9 cellular contexts compared by ENCODE assay signal in genomic region chr9:38318755-38319495, GRCh38.
DNase-seq lines count a peak whose midpoint lies in the region; ATAC-seq, FAIRE-seq and TF ChIP-seq lines count a peak whose summit lies in the region.
"Had no signal": no experiment of that assay in that cellular context is flagged by ENCODE, and none has a peak within 500 bp of the region (broad histone marks: within the 10 kb centered on the region; RNA-seq: fewer than 3 reads in every experiment).

No MANE protein-coding gene starts in this region.

- H3K4me3 ChIP-seq in KMS-11 (IDR thresholded peaks at IDR 0.05; ENCODE audit: insufficient read depth, low read depth, low read length), result no peak overlapping the region
- H3K4me3 ChIP-seq in gastroesophageal sphincter, result peak overlapping the region in 1 of 2 donors; percentile 8
- peak overlapping the region in 1 of 4 donors; percentile 1 for H3K4me3 ChIP-seq in gastrocnemius medialis

- WGBS in gastroesophageal sphincter (ENCODE audit: low coverage in 1 of 2), 2 donors, result 6 to 18% methylated on average over 9 to 12 of the region's 13 CpGs

- H3K9ac ChIP-seq in KMS-11, result peak overlapping the region; percentile 72

- H4K20me1 ChIP-seq in KMS-11 (ENCODE audit: insufficient read depth), result no peaks in the 10 kb centered on the region

- in situ Hi-C loops in gastrocnemius medialis (cut with MboI; ENCODE audit: low sequenced_read_pairs in 4 of 4), result no loop called here

- H3K27me3 ChIP-seq in KMS-11 (ENCODE audit: insufficient read depth, low read depth) (no peaks in the 10 kb centered on the region), gastroesophageal sphincter (no peaks in the 10 kb centered on the region), gastrocnemius medialis (peaks cover 0 to 5% (median 0%) of the 10 kb centered on the region in 3 donors)

- H3K4me1 ChIP-seq in KMS-11 (ENCODE audit: low read depth, poor library complexity, severe bottlenecking) (peaks cover 26% of the 10 kb centered on the region), gastroesophageal sphincter (peaks cover 0 to 13% (median 5%) of the 10 kb centered on the region in 3 donors), gastrocnemius medialis (no peaks in the 10 kb centered on the region)

- H3K36me3 ChIP-seq in KMS-11 (ENCODE audit: insufficient read depth) (no peaks in the 10 kb centered on the region), gastroesophageal sphincter (no peaks in the 10 kb centered on the region), gastrocnemius medialis (no peaks in the 10 kb centered on the region)

- peak overlapping the region; percentile 84 for H2AFZ ChIP-seq in KMS-11 (ENCODE audit: low read depth)

- DNase-seq in GM12892 (ENCODE audit: insufficient read length), result no peak
- no peak for DNase-seq in anterior cingulate cortex (lab: John Stamatoyannopoulos, UW)
- DNase-seq in activated gamma-delta T cell (lab: John Stamatoyannopoulos, UW), result no peak
- DNase-seq in gastrocnemius medialis, result no peak
- DNase-seq in activated naive CD4-positive, alpha-beta T cell (lab: John Stamatoyannopoulos, UW), result no peak
- DNase-seq: left cardiac atrium had no signal

- peak; percentile 85 for FAIRE-seq in GM12892 (lab: Jason Lieb, UNC)

- H3K79me2 ChIP-seq in KMS-11 (ENCODE audit: insufficient read depth, low read depth), result no peaks in the 10 kb centered on the region

- TF ChIP-seq POLR2A in GM12892 (IDR thresholded peaks at IDR 0.05; ENCODE audit: low read depth, low read length), result no peak
- no peak for TF ChIP-seq POLR2A in gastroesophageal sphincter (IDR thresholded peaks at IDR 0.05)
- no peak for TF ChIP-seq POLR2A in gastrocnemius medialis (IDR thresholded peaks at IDR 0.05)

- peak overlapping the region; percentile 88 for H3K27ac ChIP-seq in KMS-11
- peak overlapping the region in 3 of 4 donors; percentile 64 to 66 (median 65) for H3K27ac ChIP-seq in gastroesophageal sphincter
- no peak overlapping the region for H3K27ac ChIP-seq in gastrocnemius medialis

- ATAC-seq in GM21528 (IDR thresholded peaks at IDR 0.05; ENCODE audit: low FRiP score, unreplicated experiment) (peak; percentile 73), gastroesophageal sphincter (peak; percentile 22), gastrocnemius medialis (no peak)

- H3K9me3 ChIP-seq in gastroesophageal sphincter (no peaks in the 10 kb centered on the region), gastrocnemius medialis (no peaks in the 10 kb centered on the region)

- TF ChIP-seq EP300 in gastroesophageal sphincter (IDR thresholded peaks at IDR 0.05), result no peak

- intact Hi-C loops in gastrocnemius medialis (cut with DNase I; ENCODE audit: low total_unique reads), result no loop called here

- H3K4me2 ChIP-seq in KMS-11, result peak overlapping the region; percentile 86

- TF ChIP-seq CTCF in KMS-11 (conservative IDR thresholded peaks at IDR 0.05; ENCODE audit: low read depth, low read length) (no peak), gastroesophageal sphincter (IDR thresholded peaks at IDR 0.05) (no peak), gastrocnemius medialis (IDR thresholded peaks at IDR 0.05 in 4 of 5, conservative IDR thresholded peaks at IDR 0.05 in 1 of 5) (no peak)

Comparison
In these comparisons a context has a peak if more than half of its experiments do, and no peak if none do; other contexts are left out.
1. ATAC-seq: peak in GM21528 (single experiment) and gastroesophageal sphincter (single experiment); none in gastrocnemius medialis (0 of 2).
2. H3K27ac ChIP-seq: peak in KMS-11 (single experiment) and gastroesophageal sphincter (3 of 4); none in gastrocnemius medialis (0 of 4).